In genomic region chr7:40072268-40072667, GRCh38 we compare ENCODE assay signal across 21 cellular contexts.
DNase-seq lines count a peak whose midpoint lies in the region; ATAC-seq, FAIRE-seq and TF ChIP-seq lines count a peak whose summit lies in the region.
"Had no signal": no experiment of that assay in that cellular context is flagged by ENCODE, and none has a peak within 500 bp of the region (broad histone marks: within the 10 kb centered on the region; RNA-seq: fewer than 3 reads in every experiment).

No MANE protein-coding gene starts in this region.

- no peaks in the 10 kb centered on the region for H3K9me2 ChIP-seq in MM.1S (replicated peaks; ENCODE audit: insufficient read depth, low read length)

- H3K27ac Mint-ChIP-seq in T-helper 2 cell treated with Interferon-gamma antibody and Interleukin-4, amounts not matched to agents 5 μg/mL and 100 μg/mL, for 36 hours, result no peak overlapping the region
- H3K27ac Mint-ChIP-seq: CD4-positive, CD25-positive, alpha-beta regulatory T cell; H9; HFFc6; IgD-negative memory B cell had no signal

- H3K27me3 ChIP-seq in foreskin keratinocyte (no peaks in the 10 kb centered on the region), pancreas (no peaks in the 10 kb centered on the region), MM.1S (replicated peaks; ENCODE audit: insufficient read depth, low read length) (no peaks in the 10 kb centered on the region)

- intact Hi-C loops in pancreas (cut with DNase I), result no loop called here

- ATAC-seq in GM18867 (IDR thresholded peaks at IDR 0.05; ENCODE audit: unreplicated experiment), result peak; percentile 62
- no peak for ATAC-seq in foreskin keratinocyte
- ATAC-seq in pancreas, result no peak
- ATAC-seq: GM12878 had no signal

- no peak overlapping the region for H2AFZ ChIP-seq in MM.1S (ENCODE audit: low read length)

- no peak overlapping the region for H3K9ac ChIP-seq in SK-N-MC (ENCODE audit: insufficient read length)
- no peak overlapping the region for H3K9ac ChIP-seq in MM.1S (ENCODE audit: low read length)

- peaks cover 6% of the 10 kb centered on the region for H3K36me3 Mint-ChIP-seq in T-helper 2 cell treated with Interferon-gamma antibody and Interleukin-4, amounts not matched to agents 5 μg/mL and 100 μg/mL, for 36 hours (ENCODE audit: low read depth)
- H3K36me3 Mint-ChIP-seq: IgD-negative memory B cell had no signal

- DNase-seq in SK-N-MC (ENCODE audit: low read depth, low spot score) (no peak), foreskin keratinocyte (peak; percentile 5 to 35), pancreas (no peak), MM.1S (no peak)
- no peak for DNase-seq in T-helper 2 cell treated with Interferon-gamma antibody and Interleukin-4, amounts not matched to agents 5 μg/mL and 100 μg/mL, for 36 hours (ENCODE audit: low spot score)
- DNase-seq in activated CD4-positive, CD25-positive, alpha-beta regulatory T cell treated with anti-CD3 and anti-CD28 coated beads, Interleukin-2, amount 50 U/mL, for 72 hours, result no peak
- DNase-seq: EL, GF-D8, H9, HFFc6, MV-4-11, NCI-H1105 treated with DMSO at 0.1 percent for 48 hours, NCI-H2029 treated with DMSO at 0.1 percent for 48 hours, NCI-H226, NCI-H510A treated with DMSO at 0.1 percent for 48 hours, NCI-H748 treated with DMSO at 0.1 percent for 48 hours had no signal

- no peaks in the 10 kb centered on the region for H3K79me2 ChIP-seq in MM.1S (ENCODE audit: low read length)

- H3K4me3 Mint-ChIP-seq in T-helper 2 cell treated with Interferon-gamma antibody and Interleukin-4, amounts not matched to agents 5 μg/mL and 100 μg/mL, for 36 hours, result no peak overlapping the region
- H3K4me3 Mint-ChIP-seq: CD4-positive, CD25-positive, alpha-beta regulatory T cell; H9; HFFc6 had no signal

- 95 to 97% methylated on average over 5 of the region's 5 CpGs for WGBS in pancreas, 2 donors

- no peaks in the 10 kb centered on the region for H3K9me3 Mint-ChIP-seq in T-helper 2 cell treated with Interferon-gamma antibody and Interleukin-4, amounts not matched to agents 5 μg/mL and 100 μg/mL, for 36 hours
- H3K9me3 Mint-ChIP-seq: CD4-positive, CD25-positive, alpha-beta regulatory T cell; H9; HFFc6; IgD-negative memory B cell had no signal

- TF ChIP-seq CTCF in foreskin keratinocyte (conservative IDR thresholded peaks at IDR 0.05) (no peak), pancreas (IDR thresholded peaks at IDR 0.05) (no peak), MM.1S (IDR thresholded peaks at IDR 0.05; ENCODE audit: low read length) (no peak)

- no peaks in the 10 kb centered on the region for H4K20me1 ChIP-seq in MM.1S (ENCODE audit: insufficient read depth, low read length)

- H3K27ac ChIP-seq in SK-N-MC, result peak overlapping the region; percentile 3; the same call in 1 of the 2 replicates
- no peak overlapping the region for H3K27ac ChIP-seq in foreskin keratinocyte
- no peak overlapping the region for H3K27ac ChIP-seq in pancreas
- H3K27ac ChIP-seq in MM.1S (ENCODE audit: low read length), result no peak overlapping the region
- H3K27ac ChIP-seq: RWPE1 had no signal

- FAIRE-seq in pancreas (lab: Jason Lieb, UNC), result no peak
- FAIRE-seq: GM12878 had no signal

- no peak overlapping the region for H3K4me3 ChIP-seq in SK-N-MC
- H3K4me3 ChIP-seq in pancreas, result no peak overlapping the region
- no peak overlapping the region for H3K4me3 ChIP-seq in MM.1S (ENCODE audit: low read length)
- H3K4me3 ChIP-seq: GM12878 had no signal

- peaks cover 4% of the 10 kb centered on the region for H3K4me1 Mint-ChIP-seq in T-helper 2 cell treated with Interferon-gamma antibody and Interleukin-4, amounts not matched to agents 5 μg/mL and 100 μg/mL, for 36 hours (ENCODE audit: low read depth)

- no peaks in the 10 kb centered on the region for H3F3A ChIP-seq in MM.1S (ENCODE audit: insufficient read depth, low read length)

- H3K4me1 ChIP-seq in foreskin keratinocyte, result peaks cover 2% of the 10 kb centered on the region
- H3K4me1 ChIP-seq in pancreas, result no peaks in the 10 kb centered on the region
- H3K4me1 ChIP-seq in MM.1S (ENCODE audit: low read length), result no peaks in the 10 kb centered on the region

- H3K4me2 ChIP-seq in MM.1S (ENCODE audit: low read depth, low read length), result no peak overlapping the region

- H3K27me3 Mint-ChIP-seq in T-helper 2 cell treated with Interferon-gamma antibody and Interleukin-4, amounts not matched to agents 5 μg/mL and 100 μg/mL, for 36 hours (ENCODE audit: low read depth), result no peaks in the 10 kb centered on the region
- H3K27me3 Mint-ChIP-seq: CD4-positive, CD25-positive, alpha-beta regulatory T cell; IgD-negative memory B cell had no signal

- no peaks in the 10 kb centered on the region for H3K9me3 ChIP-seq in SK-N-MC (ENCODE audit: low read depth, low read length)
- no peaks in the 10 kb centered on the region for H3K9me3 ChIP-seq in pancreas
- no peaks in the 10 kb centered on the region for H3K9me3 ChIP-seq in MM.1S (replicated peaks; ENCODE audit: insufficient read depth, low read length)

- H3K36me3 ChIP-seq in SK-N-MC (ENCODE audit: insufficient read depth, low read length) (no peaks in the 10 kb centered on the region; the same call in 1 of the 2 replicates), pancreas (peaks cover 0 to 1% (median 0%) of the 10 kb centered on the region in 3 donors), MM.1S (replicated peaks; ENCODE audit: insufficient read depth, low read length) (no peaks in the 10 kb centered on the region)

Comparison
In these comparisons a context has a peak if more than half of its experiments do, and no peak if none do; other contexts are left out.
1. DNase-seq: peak in foreskin keratinocyte (2 of 2); none in SK-N-MC (single experiment), pancreas (0 of 6), T-helper 2 cell treated with Interferon-gamma antibody and Interleukin-4, amounts not matched to agents 5 μg/mL and 100 μg/mL, for 36 hours (single experiment), MM.1S (single experiment) and activated CD4-positive, CD25-positive, alpha-beta regulatory T cell treated with anti-CD3 and anti-CD28 coated beads, Interleukin-2, amount 50 U/mL, for 72 hours (single experiment).